9 cellular contexts compared by ENCODE assay signal in the genomic region with DNA sequence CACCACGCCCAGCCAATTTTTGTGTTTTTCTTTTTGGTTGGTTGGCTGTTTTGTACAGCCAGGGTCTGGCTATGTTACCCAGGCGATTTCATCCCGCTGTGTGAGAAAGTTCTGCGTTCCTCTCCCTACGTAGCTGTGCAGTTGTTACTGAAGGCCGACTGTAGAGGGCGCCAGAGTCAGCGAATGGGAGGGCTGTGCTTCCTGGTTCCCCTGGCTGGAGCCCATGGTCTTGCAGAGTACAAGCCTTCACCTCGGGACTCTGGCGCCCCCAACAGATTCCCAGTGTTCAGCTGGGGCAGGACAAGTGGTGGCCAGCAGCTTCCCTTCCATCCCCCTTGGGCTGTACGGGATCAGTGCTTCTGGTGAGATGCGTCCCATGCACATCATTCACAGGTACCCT. TPM values are rescaled to one million over a fixed set of nuclear protein-coding genes. Genes with fewer than 3 reads are reported as not detected.
DNase-seq lines count a peak whose midpoint lies in the region; ATAC-seq, FAIRE-seq and TF ChIP-seq lines count a peak whose summit lies in the region.
"Had no signal": no experiment of that assay in that cellular context is flagged by ENCODE, and none has a peak within 500 bp of the region (broad histone marks: within the 10 kb centered on the region; RNA-seq: fewer than 3 reads in every experiment).

No MANE protein-coding gene starts in this region.

- in situ Hi-C loops in K562 (cut with MboI), result no loop called here

- TF ChIP-seq EP300 in K562 (IDR thresholded peaks at IDR 0.05; ENCODE audit: low read length), result no peak

- H3K27ac ChIP-seq in cardiac muscle cell (no peak overlapping the region), heart right ventricle (no peak overlapping the region), K562 (ENCODE audit: extremely low read depth, low read depth, low read length) (no peak overlapping the region)

- H3K36me3 ChIP-seq in cardiac muscle cell (no peaks in the 10 kb centered on the region), heart right ventricle (no peaks in the 10 kb centered on the region), K562 (ENCODE audit: control insufficient read depth, insufficient read depth, low read length) (no peaks in the 10 kb centered on the region)

- peak; percentile 78 for FAIRE-seq in K562 (lab: Jason Lieb, UNC)

- H3K9me3 ChIP-seq in cardiac muscle cell (ENCODE audit: low read depth), result no peaks in the 10 kb centered on the region
- no peaks in the 10 kb centered on the region for H3K9me3 ChIP-seq in heart right ventricle
- no peaks in the 10 kb centered on the region for H3K9me3 ChIP-seq in K562 (replicated peaks; ENCODE audit: control insufficient read depth, insufficient read depth, low read depth, low read length)

- H3K4me1 ChIP-seq in cardiac muscle cell (ENCODE audit: low read depth) (no peaks in the 10 kb centered on the region), heart right ventricle (no peaks in the 10 kb centered on the region), K562 (replicated peaks in 1 of 2; ENCODE audit: control insufficient read depth in 2 of 2, insufficient read depth in 2 of 2, low read length in 2 of 2) (no peaks in the 10 kb centered on the region; a peak in 1 of 5 replicates)

- no peak for ATAC-seq in heart right ventricle
- peak; percentile 100 for ATAC-seq in K562
- no peak for ATAC-seq in HG03460 (IDR thresholded peaks at IDR 0.05; ENCODE audit: unreplicated experiment)
- no peak for ATAC-seq in HG03342 (IDR thresholded peaks at IDR 0.05; ENCODE audit: unreplicated experiment)
- ATAC-seq: naive thymus-derived CD8-positive, alpha-beta T cell had no signal

- no peaks in the 10 kb centered on the region for H3K79me2 ChIP-seq in K562 (ENCODE audit: control insufficient read depth, insufficient read depth, low read length)

- peak overlapping the region; percentile 43 for H3K4me2 ChIP-seq in K562 (ENCODE audit: insufficient read depth, low read length)

- CTCF ChIA-PET in K562 (lab: Yijun Ruan, JAX; ENCODE audit: low intra/inter-chr PET ratio), result interaction anchor here (0.9 kb wide), 1 partner anchor 223 kb away, joined by 3 read pairs; no protein-coding TSS in a partner anchor

- H3K4me3 ChIP-seq in cardiac muscle cell, result no peak overlapping the region
- no peak overlapping the region for H3K4me3 ChIP-seq in heart right ventricle
- no peak overlapping the region for H3K4me3 ChIP-seq in K562

- intact Hi-C loops in heart right ventricle (cut with DNase I), result no loop called here
- intact Hi-C loops in K562 (cut with micrococcal nuclease), result loop anchor here (5.0 kb wide), 1 partner anchor 221 kb away; no protein-coding TSS in a partner anchor

- no peaks in the 10 kb centered on the region for H3K27me3 ChIP-seq in cardiac muscle cell
- no peaks in the 10 kb centered on the region for H3K27me3 ChIP-seq in heart right ventricle
- no peaks in the 10 kb centered on the region for H3K27me3 ChIP-seq in K562 (ENCODE audit: control insufficient read depth in 2 of 2, insufficient read depth in 2 of 2, low read length in 2 of 2)

- BruUV-seq in K562 (replicated peaks; lab: Mats Ljungman, UMichigan), result no TSS peak

- H4K20me1 ChIP-seq in K562 (replicated peaks; ENCODE audit: control insufficient read depth, insufficient read depth, low read length), result no peaks in the 10 kb centered on the region

- no peaks in the 10 kb centered on the region for H3K9me1 ChIP-seq in K562 (ENCODE audit: control insufficient read depth, insufficient read depth, low read length)

- peak overlapping the region; percentile 62 for H2AFZ ChIP-seq in K562 (ENCODE audit: low read depth, low read length)

- POLR2A ChIA-PET in K562 (lab: Yijun Ruan, JAX), result interaction anchor here (0.8 kb wide), 1 partner anchor 8 kb away, joined by 3 read pairs; no protein-coding TSS in a partner anchor

- no peak for TF ChIP-seq CTCF in cardiac muscle cell (IDR thresholded peaks at IDR 0.05; ENCODE audit: low read depth, low read length)
- peak in 3 of 9 donors; percentile 8 to 40 (median 8) for TF ChIP-seq CTCF in heart right ventricle (IDR thresholded peaks at IDR 0.05)
- peak; percentile 88 to 99 (median 90) for TF ChIP-seq CTCF in K562 (IDR thresholded peaks at IDR 0.05 in 2 of 3, conservative IDR thresholded peaks at IDR 0.05 in 1 of 3; ENCODE audit: insufficient read depth in 2 of 3, low read depth in 1 of 3, low read length in 3 of 3)

- 51 to 56% methylated on average over 11 to 12 of the region's 12 CpGs for WGBS in heart right ventricle, 2 donors
- WGBS in K562 (ENCODE audit: insufficient coverage, low coverage, missing lambda C conversion rate), result 11% methylated on average over 8 of the region's 12 CpGs

- no peak for TF ChIP-seq POLR2A in K562 (conservative IDR thresholded peaks at IDR 0.05)

- no peak overlapping the region; a peak in 1 of 4 replicates for H3K9ac ChIP-seq in K562 (ENCODE audit: insufficient read depth in 1 of 2, low read depth in 2 of 2, low read length in 2 of 2)

- DNase-seq in cardiac muscle cell (ENCODE audit: low read depth in 1 of 2, low spot score in 1 of 2) (peak; percentile 0 to 8), heart right ventricle (no peak), NCI-H460 (ENCODE audit: extremely low read depth, low read depth) (peak; percentile 30), K562 (ENCODE audit: extremely low read depth in 1 of 4, low spot score in 3 of 4) (peak; percentile 76 to 82 (median 80)), NCI-H1417 treated with DMSO at 0.1 percent for 48 hours (lab: John Stamatoyannopoulos, UW) (no peak)
- peak; percentile 83 for DNase-seq in stimulated activated CD8-positive, alpha-beta memory T cell treated with anti-CD3 and anti-CD28 coated beads, Interleukin-4, amount 100 ng/mL, for 48 hours

- peak; percentile 59 to 78 for TF ChIP-seq RAD21 in K562 (CRISPR knock-in tag; conservative IDR thresholded peaks at IDR 0.05 in 1 of 2, IDR thresholded peaks at IDR 0.05 in 1 of 2)

TF ChIP-seq in K562, 482 proteins besides CTCF, POLR2A, EP300 and RAD21 (continues in another document):
- 0 out of 2 replicates have a peak, but pooled peaks have one; percentile 23 for TF ChIP-seq KLF16 (IDR thresholded peaks at IDR 0.05)
- 0 out of 4 replicates have a peak, but pooled peaks of 1 of the 2 experiments have one; percentile 28 for TF ChIP-seq MAZ (CRISPR knock-in tag; conservative IDR thresholded peaks at IDR 0.05 in 1 of 2, IDR thresholded peaks at IDR 0.05 in 1 of 2)
- TF ChIP-seq YY1 (IDR thresholded peaks at IDR 0.05; ENCODE audit: borderline replicate concordance in 1 of 3, control insufficient read depth in 1 of 3, extremely low read depth in 1 of 3, insufficient read depth in 3 of 3, insufficient read length in 1 of 3, insufficient replicate concordance in 2 of 3, low read depth in 1 of 3, low read length in 2 of 3), result peak in 1 of 3 experiments; percentile 8
- no peak for TF ChIP-seq ZFP36 (IDR thresholded peaks at IDR 0.05; ENCODE audit: low read depth, low read length, partially characterized antibody)
- peak; percentile 22; the same call in 1 of the 2 replicates for TF ChIP-seq CTBP1 (IDR thresholded peaks at IDR 0.05; ENCODE audit: borderline replicate concordance)
- TF ChIP-seq RB1 (IDR thresholded peaks at IDR 0.05; ENCODE audit: low read depth), result peak; percentile 40; the same call in 1 of the 2 replicates
- TF ChIP-seq, protein P1, sequence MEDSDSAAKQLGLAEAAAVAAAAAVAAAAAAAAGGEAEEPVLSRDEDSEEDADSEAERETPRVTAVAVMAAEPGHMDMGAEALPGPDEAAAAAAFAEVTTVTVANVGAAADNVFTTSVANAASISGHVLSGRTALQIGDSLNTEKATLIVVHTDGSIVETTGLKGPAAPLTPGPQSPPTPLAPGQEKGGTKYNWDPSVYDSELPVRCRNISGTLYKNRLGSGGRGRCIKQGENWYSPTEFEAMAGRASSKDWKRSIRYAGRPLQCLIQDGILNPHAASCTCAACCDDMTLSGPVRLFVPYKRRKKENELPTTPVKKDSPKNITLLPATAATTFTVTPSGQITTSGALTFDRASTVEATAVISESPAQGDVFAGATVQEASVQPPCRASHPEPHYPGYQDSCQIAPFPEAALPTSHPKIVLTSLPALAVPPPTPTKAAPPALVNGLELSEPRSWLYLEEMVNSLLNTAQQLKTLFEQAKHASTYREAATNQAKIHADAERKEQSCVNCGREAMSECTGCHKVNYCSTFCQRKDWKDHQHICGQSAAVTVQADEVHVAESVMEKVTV (CRISPR knock-in tag; IDR thresholded peaks at IDR 0.05), result peak; percentile 49
- peak; percentile 63; the same call in 1 of the 2 replicates for TF ChIP-seq ZNF764 (CRISPR knock-in tag; IDR thresholded peaks at IDR 0.05; ENCODE audit: low read depth)
- TF ChIP-seq ELF1 (tag; IDR thresholded peaks at IDR 0.05), result peak; percentile 82
- TF ChIP-seq XRCC5 (IDR thresholded peaks at IDR 0.05; ENCODE audit: low read depth, low read length), result peak; percentile 62; the same call in 1 of the 2 replicates

RNA-seq across cellular contexts. Expression of a gene that starts 5.6 kb away (rescaled TPM):
- total RNA-seq in cardiac muscle cell (not detected in 2 replicates), heart right ventricle (not detected), K562 (2014; rRNA removed) (2.5 TPM in 2 replicates), K562 (2014; rRNA removed; fragmentation: Illumina TruSeq; extraction: Trizol) (4.1 and 5.3 TPM in 2 replicates), K562 (2015; rRNA removed; fragmentation: Illumina TruSeq; extraction: Trizol) (4.4 and 5.7 TPM in 2 replicates), K562 (2021) (2.7 and 3.1 TPM in 2 replicates)
- polyA plus RNA-seq in cardiac muscle cell (not detected in 2 replicates), heart right ventricle (not detected), K562 (2011; rRNA removed) (1.9 and 2.8 TPM in 2 replicates), K562 (2014; fragmentation: Illumina TruSeq; extraction: Trizol) (1.1 and 1.5 TPM in 2 replicates), K562 (2014; fragmentation: Nextera tagmentation; extraction: Ambion mirVana) (1 to 10 TPM; 1.2 to 1.3 TPM), K562 (2014; rRNA removed) (0.66 and 1.9 TPM in 2 replicates)
- not detected in 2 replicates for total RNA-seq in NCI-H460 (2014; rRNA removed; shearing (Covaris generic))
- not detected in 2 replicates for polyA plus RNA-seq in NCI-H460 (2014; cell fraction: nucleus; rRNA removed)
- 2.2 and 6.9 TPM in 2 replicates for total RNA-seq in K562 (2011; cell fraction: chromatin; rRNA removed; ENCODE audit: low replicate concordance)
- 1.8 and 2.2 TPM in 2 replicates for total RNA-seq in K562 (2011; cell fraction: nucleolus; rRNA removed)
- 1.2 and 2.1 TPM in 2 replicates for total RNA-seq in K562 (2011; cell fraction: nucleoplasm; rRNA removed)
- 0.13 and 0.24 TPM in 2 replicates for polyA plus RNA-seq in K562 (2011; cell fraction: cytosol; rRNA removed)
- polyA plus RNA-seq in K562 (2011; cell fraction: nucleus; rRNA removed), result 1.5 and 2.1 TPM in 2 replicates
- polyA plus RNA-seq in K562 (2012), result 0.46 and 0.94 TPM in 2 replicates
- polyA minus RNA-seq in K562 (2011; rRNA and poly(A)+ RNA removed), result 12.7 and 18.2 TPM in 2 replicates
- polyA minus RNA-seq in K562 (2011; cell fraction: cytosol; rRNA and poly(A)+ RNA removed), result 3.3 and 10.7 TPM in 2 replicates
- polyA minus RNA-seq in K562 (2011; cell fraction: nucleus; rRNA and poly(A)+ RNA removed), result 2.6 and 3.9 TPM in 2 replicates
- total RNA-seq: naive thymus-derived CD8-positive, alpha-beta T cell had no signal
- polyA plus RNA-seq: naive thymus-derived CD8-positive, alpha-beta T cell had no signal

Comparison
In these comparisons a context has a peak if more than half of its experiments do, and no peak if none do; other contexts are left out.
1. DNase-seq: peak in cardiac muscle cell (2 of 2), NCI-H460 (single experiment), K562 (4 of 4) and stimulated activated CD8-positive, alpha-beta memory T cell treated with anti-CD3 and anti-CD28 coated beads, Interleukin-4, amount 100 ng/mL, for 48 hours (single experiment); none in heart right ventricle (0 of 2) and NCI-H1417 treated with DMSO at 0.1 percent for 48 hours (single experiment).